2 cellular contexts compared by ENCODE assay signal in genomic region chr16:86572616-86573015, GRCh38.
TF ChIP-seq lines count a peak whose summit lies in the region.

No MANE protein-coding gene starts in this region.

TF ChIP-seq in H1, 55 proteins besides CTCF, POLR2A, EP300 and RAD21:
- no peak for TF ChIP-seq HDAC2 (IDR thresholded peaks at IDR 0.05; ENCODE audit: borderline replicate concordance in 1 of 2, low read depth in 2 of 2, low read length in 2 of 2)
- peak; percentile 41 for TF ChIP-seq EZH2 (IDR thresholded peaks at IDR 0.05; ENCODE audit: low read depth, low read length, severe bottlenecking)
- no peak for TF ChIP-seq CHD7 (IDR thresholded peaks at IDR 0.05; ENCODE audit: insufficient replicate concordance, low read length)

TF ChIP-seq in HEK293T, 16 proteins besides CTCF, POLR2A, EP300 and RAD21:
- TF ChIP-seq ARNT (IDR thresholded peaks at IDR 0.05) (no peak), FOXK2 (IDR thresholded peaks at IDR 0.05) (no peak)
